In genomic region chr11:47269829-47270305, GRCh38 we compare ENCODE assay signal across 8 cellular contexts. TPM values are rescaled to one million over a fixed set of nuclear protein-coding genes. Genes with fewer than 3 reads are reported as not detected.
A peak's percentile ranks its signal among the peaks of the same experiment; 100 is the strongest.
DNase-seq lines count a peak whose midpoint lies in the region; ATAC-seq, FAIRE-seq and TF ChIP-seq lines count a peak whose summit lies in the region.

Gene MADD (plus strand): TSS chr11:47270133.

- intact Hi-C loops in vagina (cut with DNase I), result no loop called here

- H3K27me3 ChIP-seq in right atrium auricular region (no peaks in the 10 kb centered on the region), rectal smooth muscle tissue (ENCODE audit: control insufficient read depth, insufficient read depth, low read length) (no peaks in the 10 kb centered on the region), vagina (no peaks in the 10 kb centered on the region)

- H3K27ac ChIP-seq in right atrium auricular region (peak within 1 kb of the TSS; percentile 89 to 97), rectal smooth muscle tissue (ENCODE audit: low read depth, low read length) (peak within 1 kb of the TSS; percentile 93), vagina (peak within 1 kb of the TSS; percentile 94)

- peak; percentile 95 for DNase-seq in GM12891 (ENCODE audit: insufficient read length, low spot score)
- DNase-seq in NCI-H1105 (lab: John Stamatoyannopoulos, UW), result peak; percentile 90
- peak; percentile 80 to 93 (median 87) for DNase-seq in T-helper 1 cell
- DNase-seq in amygdala (lab: John Stamatoyannopoulos, UW), result peak in 52 of 56 donors; percentile 43 to 93 (median 84)
- DNase-seq in right atrium auricular region (ENCODE audit: low spot score), result peak; percentile 81
- DNase-seq in vagina (ENCODE audit: extremely low spot score in 2 of 2), result no peak

- H3K9ac ChIP-seq in rectal smooth muscle tissue (ENCODE audit: low read length), result peak within 1 kb of the TSS; percentile 74

- H3K9me3 ChIP-seq in right atrium auricular region (no peaks in the 10 kb centered on the region), vagina (no peaks in the 10 kb centered on the region)

- ATAC-seq in HG02610 (IDR thresholded peaks at IDR 0.05; ENCODE audit: unreplicated experiment), result peak; percentile 70

- H3K4me3 ChIP-seq in right atrium auricular region (peak within 1 kb of the TSS; percentile 86 to 90), rectal smooth muscle tissue (ENCODE audit: low read length) (peak within 1 kb of the TSS; percentile 88), vagina (peak within 1 kb of the TSS; percentile 71 to 84)

- H3K4me1 ChIP-seq in right atrium auricular region, result peaks cover 0 to 53% of the 10 kb centered on the region in 2 donors
- peaks cover 18% of the 10 kb centered on the region for H3K4me1 ChIP-seq in rectal smooth muscle tissue (ENCODE audit: control insufficient read depth, insufficient read depth, low read length)
- H3K4me1 ChIP-seq in vagina, result peaks cover 39% of the 10 kb centered on the region

- peaks cover 7% of the 10 kb centered on the region for H3K36me3 ChIP-seq in right atrium auricular region
- H3K36me3 ChIP-seq in rectal smooth muscle tissue (ENCODE audit: control insufficient read depth, insufficient read depth, low read length), result peaks cover 5% of the 10 kb centered on the region
- H3K36me3 ChIP-seq in vagina, result peaks cover 0 to 4% of the 10 kb centered on the region in 2 donors

- TF ChIP-seq POLR2A in GM12891 (IDR thresholded peaks at IDR 0.05; ENCODE audit: low read depth, low read length), result peak; percentile 69
- TF ChIP-seq POLR2A in vagina (IDR thresholded peaks at IDR 0.05), result peak in 1 of 2 donors; percentile 25

- FAIRE-seq in GM12891 (lab: Jason Lieb, UNC), result peak; percentile 80

- TF ChIP-seq CTCF in right atrium auricular region (IDR thresholded peaks at IDR 0.05) (no peak), vagina (IDR thresholded peaks at IDR 0.05) (no peak)

TF ChIP-seq in GM12891, 5 proteins besides CTCF, POLR2A, EP300 and RAD21:
- no peak for TF ChIP-seq SPI1 (IDR thresholded peaks at IDR 0.05; ENCODE audit: low read depth, low read length)
- TF ChIP-seq POU2F2 (IDR thresholded peaks at IDR 0.05; ENCODE audit: low read depth, low read length), result peak; percentile 35; the same call in 1 of the 2 replicates
- TF ChIP-seq POLR2AphosphoS5 (IDR thresholded peaks at IDR 0.05; ENCODE audit: low read depth, low read length), result peak; percentile 74

RNA-seq across cellular contexts. Expression of gene MADD, which starts in this region (rescaled TPM):
- polyA plus RNA-seq in GM12891 (2012; ENCODE audit: low read depth, missing spikeins), result 15.8 TPM
- total RNA-seq in right atrium auricular region (10 to 100 TPM; 28.2 to 49.8 TPM), vagina (56.5 TPM)

Comparison
In these comparisons a context has a peak if more than half of its experiments do, and no peak if none do; other contexts are left out.
1. DNase-seq: peak in GM12891 (single experiment), NCI-H1105 (single experiment), T-helper 1 cell (5 of 5), amygdala (52 of 56) and right atrium auricular region (single experiment); none in vagina (0 of 2).
2. Peak in every context shown above with its lines, with median percentiles within 50 percentile points of each other: H3K27ac ChIP-seq and H3K4me3 ChIP-seq.